Comparison of ENCODE assay signal across 8 cellular contexts in genomic region chr14:104650057-104650980, GRCh38. TPM values are rescaled to one million over a fixed set of nuclear protein-coding genes. Genes with fewer than 3 reads are reported as not detected.
DNase-seq lines count a peak whose midpoint lies in the region; ATAC-seq and TF ChIP-seq lines count a peak whose summit lies in the region.

No MANE protein-coding gene starts in this region.

- POLR2A ChIA-PET in AG04449 (lab: Yijun Ruan, JAX) = no interaction called here

- no peak overlapping the region for H3K27ac ChIP-seq in lung (ENCODE audit: low read depth in 1 of 2, low read length in 1 of 2)

- H3K27me3 ChIP-seq in lung (ENCODE audit: control insufficient read depth, insufficient read depth) = no peaks in the 10 kb centered on the region

- H3K36me3 ChIP-seq in lung (ENCODE audit: control insufficient read depth in 2 of 2, insufficient read depth in 2 of 2, low read length in 2 of 2) = no peaks in the 10 kb centered on the region

- 9 to 10% methylated on average over 41 to 56 of the region's 56 CpGs for WGBS in lung, 2 donors

- H3K4me3 ChIP-seq in AG04449 (ENCODE audit: low read depth, low read length) (peak overlapping the region; percentile 68), lung (no peak overlapping the region)

- CTCF ChIA-PET in AG04449 (lab: Yijun Ruan, JAX) = interaction anchor here (1.2 to 3.4 kb wide), 5 partner anchors 15 to 72 kb away, joined by 5 to 24 read pairs (median 7); no protein-coding TSS in a partner anchor

- no peak for DNase-seq in AG04449 (ENCODE audit: low read depth, low spot score)
- DNase-seq in M059J (ENCODE audit: low read depth) = peak; percentile 15
- peak; percentile 49 to 51 for DNase-seq in activated CD4-positive, alpha-beta T cell treated with anti-CD3 and anti-CD28 coated beads, Interleukin-2, amount 50 U/mL, for 24 hours (ENCODE audit: low read depth in 1 of 2, low spot score in 1 of 2)
- peak; percentile 91 for DNase-seq in ecto neural progenitor cell (ENCODE audit: low spot score)
- peak; percentile 49 for DNase-seq in lung (ENCODE audit: low spot score)
- peak; percentile 48 to 60 (median 55) for DNase-seq in stimulated activated CD4-positive, alpha-beta T cell treated with anti-CD3 and anti-CD28 coated beads, TNF-alpha, amount 100 ng/mL, for 24 hours (ENCODE audit: low read depth in 3 of 3)

- TF ChIP-seq CTCF in AG04449 (IDR thresholded peaks at IDR 0.05; ENCODE audit: insufficient read depth, low read length, missing control alignments) (peak; percentile 100), lung (IDR thresholded peaks at IDR 0.05; ENCODE audit: control extremely low read depth, extremely low read depth) (peak; percentile 83)

- ATAC-seq in GM18868 (IDR thresholded peaks at IDR 0.05; ENCODE audit: unreplicated experiment) = peak; percentile 46
- ATAC-seq in lung (ENCODE audit: insufficient read depth, low FRiP score) = peak; percentile 69
- ATAC-seq in GM21576 (IDR thresholded peaks at IDR 0.05; ENCODE audit: unreplicated experiment) = no peak

- H3K4me1 ChIP-seq in lung (ENCODE audit: control insufficient read depth in 2 of 2, insufficient read depth in 2 of 2, low read length in 2 of 2) = peaks cover 0 to 3% of the 10 kb centered on the region in 2 donors

- peaks cover 0 to 9% of the 10 kb centered on the region in 2 donors for H3K9me3 ChIP-seq in lung (ENCODE audit: control insufficient read depth in 2 of 2, insufficient read depth in 1 of 2, low read length in 1 of 2)

RNA-seq across cellular contexts. Expression of gene INF2, which starts 39.1 kb away (rescaled TPM):
- total RNA-seq in M059J (2014; rRNA removed; shearing (Covaris generic)) = 24.8 and 25.6 TPM in 2 replicates
- total RNA-seq in lung = 100 to 1,000 TPM in 1 of 2 donors, 10 to 100 TPM in 1; 46.1 to 119 TPM
- polyA plus RNA-seq in lung = 100 to 1,000 TPM in 1 of 2 donors, 10 to 100 TPM in 1; 49.4 to 107 TPM

RNA-seq across cellular contexts. Expression of gene TMEM179, which starts 45.7 kb away (rescaled TPM):
- 0.49 TPM in 1 of 2 replicates, not detected in the other for total RNA-seq in M059J (2014; rRNA removed; shearing (Covaris generic))
- total RNA-seq in lung = under 1 TPM in 1 of 2 donors, not detected in 1; 0.12 TPM
- polyA plus RNA-seq in lung = under 1 TPM; 0.08 to 0.10 TPM
